Comparison of ENCODE assay signal across 13 cellular contexts in genomic region chr3:179949869-179950268, GRCh38.
A peak's percentile ranks its signal among the peaks of the same experiment; 100 is the strongest.
DNase-seq lines count a peak whose midpoint lies in the region; ATAC-seq and TF ChIP-seq lines count a peak whose summit lies in the region.
"Had no signal": no experiment of that assay in that cellular context is flagged by ENCODE, and none has a peak within 500 bp of the region (broad histone marks: within the 10 kb centered on the region; RNA-seq: fewer than 3 reads in every experiment).

No MANE protein-coding gene starts in this region.

- H3K36me3 Mint-ChIP-seq in activated CD8-positive, alpha-beta T cell treated with anti-CD3 and anti-CD28 coated beads for 36 hours (ENCODE audit: low read depth): no peaks in the 10 kb centered on the region

- H3K9me3 ChIP-seq in SU-DHL-6 (ENCODE audit: insufficient read depth, low read length) (no peaks in the 10 kb centered on the region), lower lobe of right lung (no peaks in the 10 kb centered on the region), Peyer's patch (no peaks in the 10 kb centered on the region)
- H3K9me3 ChIP-seq: heart right ventricle, testis had no signal

- H3K4me3 ChIP-seq in SU-DHL-6 (ENCODE audit: insufficient read depth, low read length, poor library complexity, severe bottlenecking) (no peak overlapping the region), lower lobe of right lung (no peak overlapping the region), Peyer's patch (no peak overlapping the region)
- H3K4me3 ChIP-seq: BLaER1, heart right ventricle, testis had no signal

- no peak overlapping the region for H2AFZ ChIP-seq in SU-DHL-6 (ENCODE audit: low read depth, low read length, severe bottlenecking)

- H3K36me3 ChIP-seq in SU-DHL-6 (ENCODE audit: low read length): no peaks in the 10 kb centered on the region
- no peaks in the 10 kb centered on the region for H3K36me3 ChIP-seq in lower lobe of right lung
- no peaks in the 10 kb centered on the region for H3K36me3 ChIP-seq in Peyer's patch
- H3K36me3 ChIP-seq: BLaER1, heart right ventricle had no signal

- POLR2A ChIA-PET in activated CD8-positive, alpha-beta T cell treated with anti-CD3 and anti-CD28 coated beads for 36 hours (lab: Charles Lee): no interaction called here

- intact Hi-C loops in activated CD8-positive, alpha-beta T cell treated with anti-CD3 and anti-CD28 coated beads for 36 hours (cut with micrococcal nuclease): no loop called here
- intact Hi-C loops in lower lobe of right lung (cut with DNase I): no loop called here

- peak; percentile 9 for ATAC-seq in GM19025 (IDR thresholded peaks at IDR 0.05; ENCODE audit: low read depth, unreplicated experiment)
- peak; percentile 15 for ATAC-seq in GM21737 (IDR thresholded peaks at IDR 0.05; ENCODE audit: unreplicated experiment)
- peak; percentile 22 for ATAC-seq in HG03135 (IDR thresholded peaks at IDR 0.05; ENCODE audit: unreplicated experiment)
- no peak for ATAC-seq in activated CD8-positive, alpha-beta T cell treated with anti-CD3 and anti-CD28 coated beads for 36 hours
- ATAC-seq in lower lobe of right lung: no peak
- ATAC-seq: heart right ventricle, Panc1 had no signal

- no peaks in the 10 kb centered on the region for H3K9me2 ChIP-seq in SU-DHL-6 (replicated peaks; ENCODE audit: insufficient read depth, low read length)

- peak overlapping the region; percentile 20 for H3K4me2 ChIP-seq in SU-DHL-6 (ENCODE audit: low read depth, low read length, poor library complexity, severe bottlenecking)
- H3K4me2 ChIP-seq: BLaER1 had no signal

- H3K27me3 ChIP-seq in SU-DHL-6 (ENCODE audit: low read length): no peaks in the 10 kb centered on the region
- H3K27me3 ChIP-seq in lower lobe of right lung (ENCODE audit: low read depth): no peaks in the 10 kb centered on the region
- H3K27me3 ChIP-seq in Peyer's patch: no peaks in the 10 kb centered on the region
- H3K27me3 ChIP-seq: BLaER1, testis had no signal

- H4K20me1 ChIP-seq in SU-DHL-6 (ENCODE audit: low read depth, low read length): no peaks in the 10 kb centered on the region
- H4K20me1 ChIP-seq: BLaER1 had no signal

- DNase-seq in activated CD8-positive, alpha-beta T cell treated with anti-CD3 and anti-CD28 coated beads for 36 hours: no peak
- no peak for DNase-seq in ecto neural progenitor cell (ENCODE audit: low spot score)
- no peak for DNase-seq in lower lobe of right lung
- no peak for DNase-seq in Peyer's patch
- DNase-seq: activated CD4-positive, alpha-beta T cell treated with anti-CD3 and anti-CD28 coated beads, Interleukin-2, amount 50 U/mL, for 1 hour; heart right ventricle; testis had no signal

- CTCF ChIA-PET in activated CD8-positive, alpha-beta T cell treated with anti-CD3 and anti-CD28 coated beads for 36 hours (lab: Charles Lee): interaction anchor here (2.3 kb wide), 1 partner anchor 21 kb away, joined by 7 read pairs; no protein-coding TSS in a partner anchor

- no peaks in the 10 kb centered on the region for H3K79me2 ChIP-seq in SU-DHL-6 (ENCODE audit: insufficient read depth, low read length)

- no peak for TF ChIP-seq CTCF in SU-DHL-6 (IDR thresholded peaks at IDR 0.05; ENCODE audit: insufficient read depth, low read length, poor library complexity, severe bottlenecking)
- TF ChIP-seq CTCF in activated CD8-positive, alpha-beta T cell treated with anti-CD3 and anti-CD28 coated beads for 36 hours (IDR thresholded peaks at IDR 0.05): no peak
- TF ChIP-seq CTCF in lower lobe of right lung (IDR thresholded peaks at IDR 0.05): no peak
- no peak for TF ChIP-seq CTCF in Peyer's patch (IDR thresholded peaks at IDR 0.05)

- H3K4me1 ChIP-seq in lower lobe of right lung: no peaks in the 10 kb centered on the region
- H3K4me1 ChIP-seq in Peyer's patch: no peaks in the 10 kb centered on the region
- H3K4me1 ChIP-seq: heart right ventricle, testis had no signal

- no peaks in the 10 kb centered on the region for H3F3A ChIP-seq in SU-DHL-6 (ENCODE audit: insufficient read depth)

- H3K27ac ChIP-seq in SU-DHL-6 (ENCODE audit: low read depth, low read length) (no peak overlapping the region), lower lobe of right lung (no peak overlapping the region), Peyer's patch (no peak overlapping the region)
- H3K27ac ChIP-seq: BLaER1, heart right ventricle, testis had no signal

- TF ChIP-seq POLR2A in Peyer's patch (IDR thresholded peaks at IDR 0.05): no peak

- no peak overlapping the region for H3K27ac Mint-ChIP-seq in activated CD8-positive, alpha-beta T cell treated with anti-CD3 and anti-CD28 coated beads for 36 hours

- no peak overlapping the region for H3K4me3 Mint-ChIP-seq in activated CD8-positive, alpha-beta T cell treated with anti-CD3 and anti-CD28 coated beads for 36 hours

- H3K27me3 Mint-ChIP-seq in activated CD8-positive, alpha-beta T cell treated with anti-CD3 and anti-CD28 coated beads for 36 hours: peaks cover 17% of the 10 kb centered on the region

- H3K9ac ChIP-seq in SU-DHL-6 (ENCODE audit: low read length): no peak overlapping the region
- H3K9ac ChIP-seq: BLaER1 had no signal

- no peaks in the 10 kb centered on the region for H3K4me1 Mint-ChIP-seq in activated CD8-positive, alpha-beta T cell treated with anti-CD3 and anti-CD28 coated beads for 36 hours (ENCODE audit: low read depth)

- no peaks in the 10 kb centered on the region for H3K9me3 Mint-ChIP-seq in activated CD8-positive, alpha-beta T cell treated with anti-CD3 and anti-CD28 coated beads for 36 hours

Comparison
In these comparisons a context has a peak if more than half of its experiments do, and no peak if none do; other contexts are left out.
1. ATAC-seq: peak in GM19025 (single experiment), GM21737 (single experiment) and HG03135 (single experiment); none in activated CD8-positive, alpha-beta T cell treated with anti-CD3 and anti-CD28 coated beads for 36 hours (single experiment) and lower lobe of right lung (0 of 2).